In the genomic region with DNA sequence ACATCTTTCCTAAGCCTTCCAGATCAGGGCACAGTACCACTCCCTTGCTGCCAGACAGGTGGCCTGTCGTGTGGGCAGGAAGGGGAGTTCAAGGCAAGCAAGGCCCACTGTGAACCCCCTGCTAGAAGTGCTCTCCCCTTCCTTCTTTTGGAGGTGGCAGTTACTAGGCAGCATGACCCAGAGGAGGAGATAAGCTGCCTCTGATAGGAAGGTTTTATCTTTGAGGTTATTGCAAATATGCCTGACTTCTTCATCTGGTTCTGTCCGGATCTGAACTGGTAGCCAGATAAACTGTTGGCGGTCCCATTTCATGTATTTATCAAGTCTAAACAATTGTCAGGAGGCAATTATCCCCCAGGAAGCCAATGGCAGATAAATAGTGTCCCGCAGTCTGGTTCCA, we compare ENCODE assay signal across 26 cellular contexts.
DNase-seq lines count a peak whose midpoint lies in the region; ATAC-seq and TF ChIP-seq lines count a peak whose summit lies in the region.
"Had no signal": no experiment of that assay in that cellular context is flagged by ENCODE, and none has a peak within 500 bp of the region (broad histone marks: within the 10 kb centered on the region; RNA-seq: fewer than 3 reads in every experiment).

No MANE protein-coding gene starts in this region.

- ATAC-seq in left cardiac atrium: no peak
- no peak for ATAC-seq in upper lobe of right lung
- no peak for ATAC-seq in GM18505 (IDR thresholded peaks at IDR 0.05; ENCODE audit: unreplicated experiment)
- ATAC-seq in mucosa of descending colon: no peak
- ATAC-seq: activated naive CD4-positive, alpha-beta T cell treated with anti-CD3 and anti-CD28 coated beads, Interleukin-2, amount 50 U/mL, for 72 hours; foreskin keratinocyte; HCT116; SK-N-SH treated with all-trans-retinoic acid at 6 μM for 48 hours had no signal

- no peaks in the 10 kb centered on the region for H3K27me3 ChIP-seq in right atrium auricular region
- no peaks in the 10 kb centered on the region for H3K27me3 ChIP-seq in muscle layer of duodenum (ENCODE audit: low read depth, low read length)
- no peaks in the 10 kb centered on the region for H3K27me3 ChIP-seq in upper lobe of right lung
- H3K27me3 ChIP-seq: BE2C, foreskin keratinocyte had no signal

- H3K4me1 Mint-ChIP-seq in T-helper 2 cell treated with Interferon-gamma antibody and Interleukin-4, amounts not matched to agents 5 μg/mL and 100 μg/mL, for 36 hours (ENCODE audit: low read depth): peaks cover 4% of the 10 kb centered on the region

- no peak for TF ChIP-seq CTCF in right atrium auricular region (IDR thresholded peaks at IDR 0.05)
- TF ChIP-seq CTCF in upper lobe of right lung (IDR thresholded peaks at IDR 0.05): no peak
- no peak for TF ChIP-seq CTCF in mucosa of descending colon (IDR thresholded peaks at IDR 0.05)

- H3K36me3 Mint-ChIP-seq in T-helper 2 cell treated with Interferon-gamma antibody and Interleukin-4, amounts not matched to agents 5 μg/mL and 100 μg/mL, for 36 hours (ENCODE audit: low read depth): no peaks in the 10 kb centered on the region
- H3K36me3 Mint-ChIP-seq: activated CD4-positive, alpha-beta memory T cell treated with anti-CD3 and anti-CD28 coated beads for 36 hours; activated naive CD4-positive, alpha-beta T cell treated with anti-CD3 and anti-CD28 coated beads, Interleukin-2, amount 50 U/mL, for 72 hours had no signal

- peak overlapping the region; percentile 67 to 77 for H3K27ac ChIP-seq in right atrium auricular region
- peak overlapping the region; percentile 41 for H3K27ac ChIP-seq in muscle layer of duodenum (ENCODE audit: low read length)
- H3K27ac ChIP-seq in upper lobe of right lung: peak overlapping the region; percentile 44
- H3K27ac ChIP-seq: foreskin keratinocyte, HL-60 had no signal

- no peak overlapping the region for H3K27ac Mint-ChIP-seq in T-helper 2 cell treated with Interferon-gamma antibody and Interleukin-4, amounts not matched to agents 5 μg/mL and 100 μg/mL, for 36 hours
- H3K27ac Mint-ChIP-seq: activated B cell treated with CpG ODN at 0.5 μM for 24 hours; activated CD4-positive, alpha-beta memory T cell treated with anti-CD3 and anti-CD28 coated beads for 36 hours; activated naive CD4-positive, alpha-beta T cell treated with anti-CD3 and anti-CD28 coated beads, Interleukin-2, amount 50 U/mL, for 72 hours; activated T-helper 2 cell treated with anti-CD3 and anti-CD28 coated beads, Interferon-gamma antibody, Interleukin-2, Interleukin-4, amounts not matched to agents 10 μg/mL and 5 μg/mL and 100 μg/mL, durations not matched to agents 14 hours and 24 hours and 36 hours had no signal

- H3K9me3 Mint-ChIP-seq in T-helper 2 cell treated with Interferon-gamma antibody and Interleukin-4, amounts not matched to agents 5 μg/mL and 100 μg/mL, for 36 hours: no peaks in the 10 kb centered on the region
- H3K9me3 Mint-ChIP-seq: activated B cell treated with CpG ODN at 0.5 μM for 24 hours; activated CD4-positive, alpha-beta memory T cell treated with anti-CD3 and anti-CD28 coated beads for 36 hours; activated naive CD4-positive, alpha-beta T cell treated with anti-CD3 and anti-CD28 coated beads, Interleukin-2, amount 50 U/mL, for 72 hours; activated T-helper 2 cell treated with anti-CD3 and anti-CD28 coated beads, Interferon-gamma antibody, Interleukin-2, Interleukin-4, amounts not matched to agents 10 μg/mL and 5 μg/mL and 100 μg/mL, durations not matched to agents 14 hours and 24 hours and 36 hours had no signal

- TF ChIP-seq POLR2A in erythroblast (IDR thresholded peaks at IDR 0.05; ENCODE audit: low read length) (no peak), GM18505 (IDR thresholded peaks at IDR 0.05; ENCODE audit: borderline replicate concordance, extremely low read depth, insufficient read depth, insufficient read length) (no peak)

- DNase-seq in right atrium auricular region (ENCODE audit: low spot score) (no peak), left cardiac atrium (no peak), erythroblast (lab: John Stamatoyannopoulos, UW) (peak; percentile 36 to 73), upper lobe of right lung (no peak), mucosa of descending colon (no peak)
- DNase-seq in T-helper 2 cell treated with Interferon-gamma antibody and Interleukin-4, amounts not matched to agents 5 μg/mL and 100 μg/mL, for 36 hours (ENCODE audit: low spot score): no peak
- DNase-seq: activated B cell treated with CpG ODN at 0.5 μM for 24 hours; activated CD4-positive, alpha-beta memory T cell treated with anti-CD3 and anti-CD28 coated beads for 36 hours; activated CD8-positive, alpha-beta memory T cell treated with anti-CD3 and anti-CD28 coated beads, Interleukin-2, amount 50 U/mL, for 48 hours; aorta; BE2C; caudate nucleus; foreskin keratinocyte; GDM1; hypothalamus; NCI-H1092 treated with DMSO at 0.1 percent for 48 hours; NCI-H2081; NCI-H345; NCI-H82 had no signal

- no peak overlapping the region for H3K4me3 Mint-ChIP-seq in T-helper 2 cell treated with Interferon-gamma antibody and Interleukin-4, amounts not matched to agents 5 μg/mL and 100 μg/mL, for 36 hours
- H3K4me3 Mint-ChIP-seq: activated B cell treated with CpG ODN at 0.5 μM for 24 hours; activated CD4-positive, alpha-beta memory T cell treated with anti-CD3 and anti-CD28 coated beads for 36 hours had no signal

- H3K9me3 ChIP-seq in right atrium auricular region (no peaks in the 10 kb centered on the region), muscle layer of duodenum (ENCODE audit: control insufficient read depth in 1 of 2, low read length in 2 of 2) (no peaks in the 10 kb centered on the region), upper lobe of right lung (no peaks in the 10 kb centered on the region), mucosa of descending colon (no peaks in the 10 kb centered on the region)
- H3K9me3 ChIP-seq: BE2C had no signal

- H3K4me3 ChIP-seq in right atrium auricular region: peak overlapping the region in 1 of 2 donors; percentile 17
- H3K4me3 ChIP-seq in muscle layer of duodenum (ENCODE audit: low read depth in 1 of 2, low read length in 2 of 2): no peak overlapping the region
- no peak overlapping the region for H3K4me3 ChIP-seq in upper lobe of right lung
- H3K4me3 ChIP-seq in mucosa of descending colon: no peak overlapping the region

- intact Hi-C loops in left cardiac atrium (cut with DNase I) (loop anchor here in 1 of 2 donors (5.0 to 10.0 kb wide), 3 partner anchors 162 to 934 kb away; no protein-coding TSS in a partner anchor), upper lobe of right lung (cut with DNase I) (no loop called here), mucosa of descending colon (cut with DNase I, micrococcal nuclease) (loop anchor here in 1 of 2 donors (10.0 kb wide), 1 partner anchor 164 kb away; no protein-coding TSS in a partner anchor)

- H3K36me3 ChIP-seq in right atrium auricular region: no peaks in the 10 kb centered on the region
- H3K36me3 ChIP-seq in muscle layer of duodenum (ENCODE audit: control insufficient read depth in 1 of 2, insufficient read depth in 2 of 2, low read length in 2 of 2): no peaks in the 10 kb centered on the region
- no peaks in the 10 kb centered on the region for H3K36me3 ChIP-seq in upper lobe of right lung
- H3K36me3 ChIP-seq in mucosa of descending colon (ENCODE audit: low read depth): no peaks in the 10 kb centered on the region
- H3K36me3 ChIP-seq: BE2C had no signal

- H3K4me1 ChIP-seq in right atrium auricular region (peaks cover 0 to 25% of the 10 kb centered on the region in 2 donors), muscle layer of duodenum (ENCODE audit: control insufficient read depth in 1 of 2, insufficient read depth in 2 of 2, low read length in 2 of 2) (peaks cover 0 to 23% of the 10 kb centered on the region in 2 donors), upper lobe of right lung (peaks cover 9% of the 10 kb centered on the region), mucosa of descending colon (ENCODE audit: low read depth) (no peaks in the 10 kb centered on the region)
- H3K4me1 ChIP-seq: BE2C had no signal

- H3K27me3 Mint-ChIP-seq in T-helper 2 cell treated with Interferon-gamma antibody and Interleukin-4, amounts not matched to agents 5 μg/mL and 100 μg/mL, for 36 hours (ENCODE audit: low read depth): peaks cover 44% of the 10 kb centered on the region

Comparison
In these comparisons a context has a peak if more than half of its experiments do, and no peak if none do; other contexts are left out.
1. DNase-seq: peak in erythroblast (2 of 2); none in right atrium auricular region (single experiment), left cardiac atrium (single experiment), upper lobe of right lung (single experiment), T-helper 2 cell treated with Interferon-gamma antibody and Interleukin-4, amounts not matched to agents 5 μg/mL and 100 μg/mL, for 36 hours (single experiment) and mucosa of descending colon (0 of 3).
2. Peak in every context shown above with its lines, with median percentiles within 50 percentile points of each other: H3K27ac ChIP-seq.